Comparison of ENCODE assay signal across 2 cellular contexts in the genomic region with DNA sequence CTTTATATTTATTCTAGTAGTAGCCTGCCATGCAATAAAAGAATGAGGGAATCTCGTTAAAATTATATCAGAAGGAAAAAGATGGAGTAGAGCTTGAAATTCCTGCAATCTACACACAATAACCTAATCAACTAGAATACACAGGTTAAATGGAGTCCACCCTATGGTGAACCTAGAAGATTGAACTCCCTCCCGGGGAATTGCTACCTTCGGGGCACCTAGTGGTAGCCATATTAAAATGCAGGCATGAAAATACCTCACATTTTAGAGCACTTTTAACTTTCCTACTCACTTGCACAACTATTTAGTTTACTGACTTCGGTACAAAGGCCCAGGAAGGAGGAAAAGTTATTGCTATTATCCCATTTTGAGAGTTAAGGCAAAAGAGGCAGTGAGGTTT.
TF ChIP-seq lines count a peak whose summit lies in the region.

No MANE protein-coding gene starts in this region.

TF ChIP-seq in IMR-90, 13 proteins besides CTCF, POLR2A, EP300 and RAD21 (continued from another document):
- no peak for TF ChIP-seq MXI1 (IDR thresholded peaks at IDR 0.05; ENCODE audit: borderline replicate concordance, low read depth, low read length)
- TF ChIP-seq FOS (IDR thresholded peaks at IDR 0.05; ENCODE audit: low read depth, low read length): no peak
- no peak for TF ChIP-seq CEBPB (IDR thresholded peaks at IDR 0.05; ENCODE audit: low read depth, low read length)

TF ChIP-seq in K562, 482 proteins besides CTCF, POLR2A, EP300 and RAD21 (continued from another document):
- no peak for TF ChIP-seq POLR2G (IDR thresholded peaks at IDR 0.05; ENCODE audit: low read depth, low read length)
- no peak for TF ChIP-seq SMC3 (conservative IDR thresholded peaks at IDR 0.05; ENCODE audit: insufficient read depth, low read depth, low read length)
- no peak for TF ChIP-seq GTF2E2 (tag; IDR thresholded peaks at IDR 0.05)
- no peak for TF ChIP-seq PPARD (CRISPR knock-in tag; IDR thresholded peaks at IDR 0.05)
- TF ChIP-seq, protein P1, sequence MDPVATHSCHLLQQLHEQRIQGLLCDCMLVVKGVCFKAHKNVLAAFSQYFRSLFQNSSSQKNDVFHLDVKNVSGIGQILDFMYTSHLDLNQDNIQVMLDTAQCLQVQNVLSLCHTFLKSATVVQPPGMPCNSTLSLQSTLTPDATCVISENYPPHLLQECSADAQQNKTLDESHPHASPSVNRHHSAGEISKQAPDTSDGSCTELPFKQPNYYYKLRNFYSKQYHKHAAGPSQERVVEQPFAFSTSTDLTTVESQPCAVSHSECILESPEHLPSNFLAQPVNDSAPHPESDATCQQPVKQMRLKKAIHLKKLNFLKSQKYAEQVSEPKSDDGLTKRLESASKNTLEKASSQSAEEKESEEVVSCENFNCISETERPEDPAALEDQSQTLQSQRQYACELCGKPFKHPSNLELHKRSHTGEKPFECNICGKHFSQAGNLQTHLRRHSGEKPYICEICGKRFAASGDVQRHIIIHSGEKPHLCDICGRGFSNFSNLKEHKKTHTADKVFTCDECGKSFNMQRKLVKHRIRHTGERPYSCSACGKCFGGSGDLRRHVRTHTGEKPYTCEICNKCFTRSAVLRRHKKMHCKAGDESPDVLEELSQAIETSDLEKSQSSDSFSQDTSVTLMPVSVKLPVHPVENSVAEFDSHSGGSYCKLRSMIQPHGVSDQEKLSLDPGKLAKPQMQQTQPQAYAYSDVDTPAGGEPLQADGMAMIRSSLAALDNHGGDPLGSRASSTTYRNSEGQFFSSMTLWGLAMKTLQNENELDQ (CRISPR knock-in tag; IDR thresholded peaks at IDR 0.05; ENCODE audit: borderline replicate concordance): no peak
